Comparison of ENCODE assay signal across 29 cellular contexts in the genomic region with DNA sequence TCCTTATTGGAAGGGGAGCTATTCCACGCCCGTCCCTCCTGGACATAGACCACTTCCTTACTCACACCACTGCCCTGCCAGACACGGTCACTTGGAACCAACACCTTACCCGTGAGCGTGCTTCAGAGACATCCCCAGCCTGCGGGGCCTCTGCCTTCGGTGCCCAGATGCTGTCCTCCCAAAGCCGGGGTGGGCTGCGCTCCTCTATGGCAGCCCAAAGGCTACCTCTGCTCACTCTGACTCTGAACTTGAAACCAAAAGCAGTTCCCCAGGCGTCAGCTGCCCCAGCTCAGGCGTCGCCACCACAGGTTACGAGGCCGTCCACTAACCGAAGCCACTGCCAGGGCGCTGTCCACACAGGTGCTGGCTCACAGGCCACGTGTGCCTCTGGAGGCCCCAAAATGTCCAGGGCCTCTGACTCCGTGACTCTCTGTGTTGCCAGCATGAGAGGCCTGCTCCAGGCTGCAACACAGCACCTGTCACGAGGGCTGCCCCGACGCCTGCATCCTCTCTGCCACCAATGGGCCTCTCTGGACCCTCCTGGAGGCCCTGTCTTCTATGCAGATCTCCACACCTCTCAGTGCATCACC. TPM values are rescaled to one million over a fixed set of nuclear protein-coding genes. Genes with fewer than 3 reads are reported as not detected.
DNase-seq lines count a peak whose midpoint lies in the region; ATAC-seq and TF ChIP-seq lines count a peak whose summit lies in the region.
"Had no signal": no experiment of that assay in that cellular context is flagged by ENCODE, and none has a peak within 500 bp of the region (broad histone marks: within the 10 kb centered on the region; RNA-seq: fewer than 3 reads in every experiment).

No MANE protein-coding gene starts in this region.

- no peak overlapping the region for H3K9ac ChIP-seq in endodermal cell (ENCODE audit: extremely low read depth, low read length, poor library complexity, severe bottlenecking)

- no peaks in the 10 kb centered on the region for H3K9me2 ChIP-seq in GM23338 (ENCODE audit: insufficient read depth)

- WGBS in endodermal cell (ENCODE audit: insufficient coverage in 1 of 2, insufficient read length in 1 of 2), 2 experiments = 95 to 97% methylated on average over 13 to 21 of the region's 21 CpGs

- 0 out of 2 replicates have a peak, but pooled peaks cover 2% of the 10 kb centered on the region for H3F3A ChIP-seq in GM23338 (replicated peaks; ENCODE audit: low read depth)

- TF ChIP-seq CTCF in BE2C (IDR thresholded peaks at IDR 0.05; ENCODE audit: low read depth, low read length) (no peak), GM23338 (conservative IDR thresholded peaks at IDR 0.05; ENCODE audit: low read depth in 2 of 2) (no peak), endodermal cell (conservative IDR thresholded peaks at IDR 0.05) (no peak), natural killer cell (IDR thresholded peaks at IDR 0.05) (no peak), GM13976 (IDR thresholded peaks at IDR 0.05; ENCODE audit: borderline replicate concordance, control extremely low read depth, extremely low read depth, insufficient read depth, missing control alignments) (no peak)

- ATAC-seq in GM23338 = no peak
- no peak for ATAC-seq in natural killer cell
- ATAC-seq: A549, GM12878, HepG2, right cardiac atrium had no signal

- peaks cover 15% of the 10 kb centered on the region for H4K20me1 ChIP-seq in GM23338 (replicated peaks; ENCODE audit: insufficient read depth)

- H3K4me3 Mint-ChIP-seq in GM23338 (no peak overlapping the region), endodermal cell (no peak overlapping the region), natural killer cell (no peak overlapping the region)
- H3K4me3 Mint-ChIP-seq: activated CD4-positive, alpha-beta T cell treated with anti-CD3 and anti-CD28 coated beads, Interleukin-2, amount 10 ng/mL, durations not matched to agents 24 days and 14 days had no signal

- in situ Hi-C loops in GM13976 (cut with MboI; ENCODE audit: low sequenced_read_pairs, unreplicated experiment) = no loop called here

- H3K27ac ChIP-seq in GM23338 (ENCODE audit: low read depth) (no peak overlapping the region), endodermal cell (ENCODE audit: low read depth, low read length) (no peak overlapping the region)
- H3K27ac ChIP-seq: A549, cardiac muscle cell, PC-9, tibial artery, vagina had no signal

- H3K4me1 Mint-ChIP-seq in GM23338 (peaks cover 29% of the 10 kb centered on the region), endodermal cell (peaks cover 9% of the 10 kb centered on the region), natural killer cell (peaks cover 27 to 32% of the 10 kb centered on the region in 2 donors)

- DNase-seq in BE2C = peak; percentile 4
- no peak for DNase-seq in GM23338 (ENCODE audit: low spot score)
- DNase-seq in endodermal cell = peak; percentile 34
- DNase-seq in natural killer cell = peak; percentile 11
- DNase-seq in GM13976 (ENCODE audit: low spot score) = no peak
- no peak for DNase-seq in UCSD-AML1 (lab: John Stamatoyannopoulos, UW; ENCODE audit: unreplicated experiment)
- DNase-seq in NOMO-1 (lab: John Stamatoyannopoulos, UW; ENCODE audit: unreplicated experiment in 2 of 2) = no peak
- no peak for DNase-seq in hepatic stellate cell (ENCODE audit: low spot score)
- DNase-seq: activated CD4-positive, alpha-beta T cell treated with anti-CD3 and anti-CD28 coated beads, Interleukin-2, amount 10 ng/mL, durations not matched to agents 24 days and 14 days; activated gamma-delta T cell; cortex of kidney; DMS153; effector memory CD4-positive, alpha-beta T cell; erythroblast; NCI-H1436; NCI-H2081; NCI-H2227 treated with DMSO at 0.1 percent for 48 hours; NCI-H526 treated with DMSO at 0.1 percent for 48 hours; NK-92 treated with Interleukin-12 subunit alpha and Interleukin-12 subunit beta, amount 100 ng/mL, for 24 hours; PC-9; stimulated activated CD4-positive, alpha-beta T cell treated with anti-CD3 and anti-CD28 coated beads, Interleukin-2, amount 100 ng/mL, for 48 hours had no signal

- H3K36me3 Mint-ChIP-seq in GM23338 (ENCODE audit: low read depth) (peaks cover 7% of the 10 kb centered on the region; the same call in 2 of the 3 replicates), endodermal cell (ENCODE audit: low read depth) (peaks cover 4% of the 10 kb centered on the region), natural killer cell (no peaks in the 10 kb centered on the region)

- no peaks in the 10 kb centered on the region for H3K9me3 ChIP-seq in BE2C
- H3K9me3 ChIP-seq in endodermal cell (ENCODE audit: control insufficient read depth, low read length) = no peaks in the 10 kb centered on the region
- H3K9me3 ChIP-seq: A549, HAP-1, tibial artery, vagina had no signal

- H3K9me3 Mint-ChIP-seq in GM23338 = no peaks in the 10 kb centered on the region
- H3K9me3 Mint-ChIP-seq in endodermal cell = no peaks in the 10 kb centered on the region
- H3K9me3 Mint-ChIP-seq in natural killer cell = no peaks in the 10 kb centered on the region
- H3K9me3 Mint-ChIP-seq: activated CD4-positive, alpha-beta T cell treated with anti-CD3 and anti-CD28 coated beads, Interleukin-2, amount 10 ng/mL, durations not matched to agents 24 days and 14 days had no signal

- H2AFZ ChIP-seq in GM23338 = no peak overlapping the region
- H2AFZ ChIP-seq: PC-9 had no signal

- H3K4me1 ChIP-seq in BE2C (peaks cover 7% of the 10 kb centered on the region), GM23338 (ENCODE audit: insufficient read depth) (peaks cover 19% of the 10 kb centered on the region), endodermal cell (ENCODE audit: control insufficient read depth, insufficient read depth, low read length) (no peaks in the 10 kb centered on the region)
- H3K4me1 ChIP-seq: A549 had no signal

- peak overlapping the region; percentile 31; the same call in 1 of the 2 replicates for H3K27ac Mint-ChIP-seq in GM23338
- peak overlapping the region; percentile 58 for H3K27ac Mint-ChIP-seq in endodermal cell
- H3K27ac Mint-ChIP-seq in natural killer cell = peak overlapping the region in 1 of 2 donors; percentile 31
- H3K27ac Mint-ChIP-seq: activated CD4-positive, alpha-beta T cell treated with anti-CD3 and anti-CD28 coated beads, Interleukin-2, amount 10 ng/mL, durations not matched to agents 24 days and 14 days had no signal

- peaks cover 79% of the 10 kb centered on the region for H3K79me2 ChIP-seq in GM23338 (replicated peaks; ENCODE audit: insufficient read depth)

- H3K27me3 ChIP-seq in BE2C = no peaks in the 10 kb centered on the region
- no peaks in the 10 kb centered on the region for H3K27me3 ChIP-seq in GM23338 (ENCODE audit: insufficient read depth)
- H3K27me3 ChIP-seq in endodermal cell (ENCODE audit: control insufficient read depth, insufficient read depth, low read length, poor library complexity, severe bottlenecking) = no peaks in the 10 kb centered on the region
- H3K27me3 ChIP-seq: cardiac muscle cell, tibial artery, vagina had no signal

- H3K27me3 Mint-ChIP-seq in GM23338 (ENCODE audit: insufficient read depth, low read depth, poor library complexity) (peaks cover 8% of the 10 kb centered on the region), endodermal cell (ENCODE audit: insufficient read depth) (no peaks in the 10 kb centered on the region), natural killer cell (ENCODE audit: low read depth in 2 of 2) (no peaks in the 10 kb centered on the region)
- H3K27me3 Mint-ChIP-seq: activated CD4-positive, alpha-beta T cell treated with anti-CD3 and anti-CD28 coated beads, Interleukin-2, amount 10 ng/mL, durations not matched to agents 24 days and 14 days had no signal

- H3K36me3 ChIP-seq in BE2C = peaks cover 8% of the 10 kb centered on the region; the same call in 1 of the 2 replicates
- no peaks in the 10 kb centered on the region for H3K36me3 ChIP-seq in GM23338 (ENCODE audit: insufficient read depth)
- peaks cover 5% of the 10 kb centered on the region for H3K36me3 ChIP-seq in endodermal cell (ENCODE audit: control insufficient read depth, insufficient read depth, low read length)
- H3K36me3 ChIP-seq: cardiac muscle cell, HAP-1, vagina had no signal

- H3K4me3 ChIP-seq in BE2C (ENCODE audit: low read depth, low read length) = no peak overlapping the region
- no peak overlapping the region for H3K4me3 ChIP-seq in GM23338
- H3K4me3 ChIP-seq in endodermal cell (ENCODE audit: low read length) = no peak overlapping the region
- H3K4me3 ChIP-seq: A549, cardiac muscle cell, GM12878, HAP-1, PC-9, tibial artery, vagina had no signal

- H3K4me2 ChIP-seq in GM23338 = no peak overlapping the region
- H3K4me2 ChIP-seq: A549, PC-9 had no signal

- intact Hi-C loops in natural killer cell (cut with micrococcal nuclease) = no loop called here

TF ChIP-seq in GM23338, 12 proteins besides CTCF, POLR2A, EP300 and RAD21 (continues in another document):
- TF ChIP-seq ZNF114 (CRISPR knock-in tag; IDR thresholded peaks at IDR 0.05) = no peak

RNA-seq across cellular contexts. Expression of gene HDAC4, which starts 23.8 kb away (rescaled TPM):
- 9.3 TPM for polyA plus RNA-seq in BE2C (2012; ENCODE audit: insufficient read depth, insufficient read length, low read depth)
- total RNA-seq in GM23338 (2014; rRNA removed; shearing (Covaris generic)) = 41.8 and 46.2 TPM in 2 replicates
- 6.6 and 8.1 TPM in 2 replicates for polyA plus RNA-seq in GM23338 (2016; fragmentation: Nextera tagmentation; extraction: Ambion mirVana)
- total RNA-seq in endodermal cell = 10 to 100 TPM; 45.7 to 51.2 TPM
- 11.1 TPM for polyA plus RNA-seq in endodermal cell (2013, experiment 1 of 2)
- 13.9 TPM for polyA plus RNA-seq in endodermal cell (2013, experiment 2 of 2)
- 100 to 1,000 TPM in 2 of 3 donors, 10 to 100 TPM in 1; 74.9 to 105 (median 100) TPM for total RNA-seq in natural killer cell

Comparison
In these comparisons a context has a peak if more than half of its experiments do, and no peak if none do; other contexts are left out.
1. DNase-seq: peak in BE2C (single experiment), endodermal cell (single experiment) and natural killer cell (single experiment); none in GM23338 (single experiment), GM13976 (single experiment), UCSD-AML1 (single experiment), NOMO-1 (0 of 2) and hepatic stellate cell (single experiment).